In genomic region chr7:25750738-25751529, GRCh38 we compare ENCODE assay signal across 1 cellular context.
TF ChIP-seq lines count a peak whose summit lies in the region.

No MANE protein-coding gene starts in this region.

TF ChIP-seq in H1, 55 proteins besides CTCF, POLR2A, EP300 and RAD21 (continued from another document):
- TF ChIP-seq GTF2F1 (IDR thresholded peaks at IDR 0.05; ENCODE audit: borderline replicate concordance, low read depth, low read length) (no peak), TAF7 (optimal IDR thresholded peaks at IDR 0.05; ENCODE audit: borderline replicate concordance, low read depth, low read length) (no peak), TCF12 (IDR thresholded peaks at IDR 0.05; ENCODE audit: low read depth, low read length) (no peak)
- TF ChIP-seq, protein P1, sequence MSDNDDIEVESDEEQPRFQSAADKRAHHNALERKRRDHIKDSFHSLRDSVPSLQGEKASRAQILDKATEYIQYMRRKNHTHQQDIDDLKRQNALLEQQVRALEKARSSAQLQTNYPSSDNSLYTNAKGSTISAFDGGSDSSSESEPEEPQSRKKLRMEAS (IDR thresholded peaks at IDR 0.05), result no peak
